In genomic region chr16:16021988-16022682, GRCh38 we compare ENCODE assay signal across 8 cellular contexts.
DNase-seq lines count a peak whose midpoint lies in the region; ATAC-seq, FAIRE-seq and TF ChIP-seq lines count a peak whose summit lies in the region.

No MANE protein-coding gene starts in this region.

- no peak for ATAC-seq in activated B cell treated with CpG ODN at 0.5 μM for 24 hours (ENCODE audit: low read depth)

- H4K91ac ChIP-seq in trophoblast cell (ENCODE audit: low read depth, low read length): peak overlapping the region; percentile 69

- peaks cover 55% of the 10 kb centered on the region for H3K4me1 Mint-ChIP-seq in activated B cell treated with CpG ODN at 0.5 μM for 24 hours

- peak overlapping the region; percentile 35 for H2AK5ac ChIP-seq in trophoblast cell (ENCODE audit: low read length)

- H3K9ac ChIP-seq in trophoblast cell (ENCODE audit: low read length): no peak overlapping the region

- no peak overlapping the region for H3K4me3 ChIP-seq in trophoblast cell (ENCODE audit: low read depth, low read length)

- peak overlapping the region; percentile 59 for H3K27ac Mint-ChIP-seq in activated B cell treated with CpG ODN at 0.5 μM for 24 hours

- no peaks in the 10 kb centered on the region for H3K27me3 ChIP-seq in trophoblast cell (ENCODE audit: insufficient read depth, low read length)

- POLR2A ChIA-PET in activated B cell treated with CpG ODN at 0.5 μM for 24 hours (lab: Charles Lee): no interaction called here

- no CpG with 5 or more reads among the region's 10 CpGs for WGBS in trophoblast cell (ENCODE audit: extremely low coverage, insufficient coverage, insufficient read length)

- peak overlapping the region; percentile 25 for H3K4me2 ChIP-seq in trophoblast cell (ENCODE audit: low read length)

- H2BK5ac ChIP-seq in trophoblast cell (ENCODE audit: low read depth, low read length, poor library complexity): peak overlapping the region; percentile 54

- no peak overlapping the region for H4K12ac ChIP-seq in trophoblast cell (ENCODE audit: low read depth, low read length)

- TF ChIP-seq CTCF in activated B cell treated with CpG ODN at 0.5 μM for 24 hours (IDR thresholded peaks at IDR 0.05): no peak

- H3K4ac ChIP-seq in trophoblast cell (ENCODE audit: low read depth, low read length): no peak overlapping the region

- H3K36me3 Mint-ChIP-seq in activated B cell treated with CpG ODN at 0.5 μM for 24 hours (ENCODE audit: low read depth): peaks cover 57% of the 10 kb centered on the region

- intact Hi-C loops in activated B cell treated with CpG ODN at 0.5 μM for 24 hours (cut with micrococcal nuclease): no loop called here
- intact Hi-C loops in head of caudate nucleus (cut with DNase I): no loop called here

- no peak overlapping the region for H3K4me3 Mint-ChIP-seq in activated B cell treated with CpG ODN at 0.5 μM for 24 hours

- CTCF ChIA-PET in activated B cell treated with CpG ODN at 0.5 μM for 24 hours (lab: Charles Lee): no interaction called here

- H3K79me1 ChIP-seq in trophoblast cell (ENCODE audit: low read length): peaks cover 5% of the 10 kb centered on the region

- peaks cover 6 to 10% of the 10 kb centered on the region in 2 experiments for H3K36me3 ChIP-seq in trophoblast cell (ENCODE audit: control insufficient read depth in 1 of 2, insufficient read depth in 2 of 2, low read length in 2 of 2)

- H3K27ac ChIP-seq in trophoblast cell (ENCODE audit: low read depth, low read length): peak overlapping the region; percentile 80

- no peaks in the 10 kb centered on the region for H3K9me3 Mint-ChIP-seq in activated B cell treated with CpG ODN at 0.5 μM for 24 hours

- no peaks in the 10 kb centered on the region for H3K9me3 ChIP-seq in trophoblast cell (ENCODE audit: insufficient read depth, low read depth, low read length)

- no peak overlapping the region for H2AFZ ChIP-seq in trophoblast cell (ENCODE audit: insufficient read depth, low read length, poor library complexity)

- DNase-seq in AG20443 (ENCODE audit: low spot score) (peak; percentile 98), HTR-8/SVneo (ENCODE audit: insufficient read length, low spot score) (peak; percentile 97), activated B cell treated with CpG ODN at 0.5 μM for 24 hours (no peak), head of caudate nucleus (peak in 41 of 42 donors; percentile 9 to 88 (median 54)), trophoblast cell (peak; percentile 93), activated gamma-delta T cell treated with Interleukin-2 at 50 U/mL for 16 hours (no peak), DMS79 treated with DMSO at 0.1 percent for 48 hours (lab: John Stamatoyannopoulos, UW) (no peak)
- no peak for DNase-seq in activated CD4-positive, CD25-positive, alpha-beta regulatory T cell treated with anti-CD3 and anti-CD28 coated beads, Interleukin-2, amount 50 U/mL, for 72 hours

- no peaks in the 10 kb centered on the region for H3K27me3 Mint-ChIP-seq in activated B cell treated with CpG ODN at 0.5 μM for 24 hours

- peaks cover 8 to 14% of the 10 kb centered on the region in 2 experiments for H3K4me1 ChIP-seq in trophoblast cell (ENCODE audit: control insufficient read depth in 1 of 2, insufficient read depth in 2 of 2, low read length in 2 of 2)

- peak overlapping the region; percentile 46 for H3K18ac ChIP-seq in trophoblast cell (ENCODE audit: low read length)

- peak; percentile 82 for FAIRE-seq in HTR-8/SVneo (lab: Jason Lieb, UNC)

- peak overlapping the region; percentile 46 for H4K8ac ChIP-seq in trophoblast cell (ENCODE audit: low read depth, low read length)

- peak overlapping the region; percentile 47 for H2BK120ac ChIP-seq in trophoblast cell (ENCODE audit: insufficient read depth, low read length, poor library complexity)

- H3K14ac ChIP-seq in trophoblast cell (ENCODE audit: low read length): no peak overlapping the region

- peak overlapping the region; percentile 67 for H2BK12ac ChIP-seq in trophoblast cell (ENCODE audit: low read length)

- H3K79me2 ChIP-seq in trophoblast cell (ENCODE audit: control insufficient read depth, insufficient read depth, low read length, poor library complexity): no peaks in the 10 kb centered on the region

- H3K23ac ChIP-seq in trophoblast cell (ENCODE audit: low read length): no peak overlapping the region

Comparison
In these comparisons a context has a peak if more than half of its experiments do, and no peak if none do; other contexts are left out.
1. DNase-seq: peak in AG20443 (single experiment), HTR-8/SVneo (single experiment), head of caudate nucleus (41 of 42) and trophoblast cell (2 of 2); none in activated B cell treated with CpG ODN at 0.5 μM for 24 hours (single experiment), activated CD4-positive, CD25-positive, alpha-beta regulatory T cell treated with anti-CD3 and anti-CD28 coated beads, Interleukin-2, amount 50 U/mL, for 72 hours (single experiment), activated gamma-delta T cell treated with Interleukin-2 at 50 U/mL for 16 hours (single experiment) and DMS79 treated with DMSO at 0.1 percent for 48 hours (single experiment).